ENCODE assay signal across 7 cellular contexts in genomic region chr15:52677593-52677992, GRCh38. TPM values are rescaled to one million over a fixed set of nuclear protein-coding genes. Genes with fewer than 3 reads are reported as not detected.
DNase-seq lines count a peak whose midpoint lies in the region; ATAC-seq and TF ChIP-seq lines count a peak whose summit lies in the region.

No MANE protein-coding gene starts in this region.

- no peak for ATAC-seq in right cardiac atrium

- WGBS in right cardiac atrium: 8% methylated on average over 2 of the region's 2 CpGs
- WGBS in stomach, 5 donors: 3 to 8% (median 6%) methylated on average over 2 of the region's 2 CpGs

- peak overlapping the region; percentile 99 for H3K27ac Mint-ChIP-seq in HFFc6

- H3K27me3 Mint-ChIP-seq in HFFc6 (ENCODE audit: insufficient read depth): peaks cover 3% of the 10 kb centered on the region; the same call in 1 of the 2 replicates

- H3K9me3 ChIP-seq in right cardiac atrium (ENCODE audit: control insufficient read depth, low read length) (no peaks in the 10 kb centered on the region), stomach (no peaks in the 10 kb centered on the region)

- peaks cover 19% of the 10 kb centered on the region for H3K36me3 Mint-ChIP-seq in HFFc6 (ENCODE audit: low read depth)

- H3K4me3 ChIP-seq in right cardiac atrium (ENCODE audit: low read length) (peak overlapping the region; percentile 82), stomach (peak overlapping the region; percentile 72 to 96 (median 88))

- intact Hi-C loops in right cardiac atrium (cut with DNase I) (no loop called here), stomach (cut with DNase I; ENCODE audit: low total_unique reads) (no loop called here)

- TF ChIP-seq EP300 in stomach (IDR thresholded peaks at IDR 0.05): no peak

- H3K4me1 Mint-ChIP-seq in HFFc6 (ENCODE audit: low read depth): peaks cover 48% of the 10 kb centered on the region

- DNase-seq in HFFc6 (no peak), SW480 (ENCODE audit: low spot score) (peak; percentile 36), right cardiac atrium (no peak), stomach (no peak), NCI-H1105 (lab: John Stamatoyannopoulos, UW) (no peak), EL (no peak)

- TF ChIP-seq POLR2A in GM18526 (IDR thresholded peaks at IDR 0.05; ENCODE audit: extremely low read depth, insufficient read length) (peak; percentile 6), stomach (IDR thresholded peaks at IDR 0.05) (no peak)

- no peaks in the 10 kb centered on the region for H3K9me3 Mint-ChIP-seq in HFFc6

- H3K27me3 ChIP-seq in right cardiac atrium (ENCODE audit: control insufficient read depth, insufficient read depth) (no peaks in the 10 kb centered on the region), stomach (no peaks in the 10 kb centered on the region)

- peak overlapping the region; percentile 100 for H3K4me3 Mint-ChIP-seq in HFFc6

- H3K27ac ChIP-seq in right cardiac atrium (ENCODE audit: low read length): peak overlapping the region; percentile 97
- H3K27ac ChIP-seq in stomach: peak overlapping the region; percentile 97 to 100 (median 98)

- H3K4me1 ChIP-seq in right cardiac atrium (ENCODE audit: control insufficient read depth, insufficient read depth, low read length): no peaks in the 10 kb centered on the region
- H3K4me1 ChIP-seq in stomach: peaks cover 34 to 65% (median 59%) of the 10 kb centered on the region in 4 donors

- peaks cover 9 to 35% (median 28%) of the 10 kb centered on the region in 4 donors for H3K36me3 ChIP-seq in stomach

- TF ChIP-seq CTCF in HFFc6 (IDR thresholded peaks at IDR 0.05) (no peak), stomach (IDR thresholded peaks at IDR 0.05) (no peak)

RNA-seq across cellular contexts. Expression of gene ATOSA, which starts 1.6 kb away (rescaled TPM):
- 10 to 100 TPM; 17.3 to 28.2 (median 22.0) TPM for total RNA-seq in HFFc6 (2021; fragmentation: NEBNext Ultra II Directional; extraction: Animal tissue kit (Norgen Biotek cat#: 25700))
- 10 to 100 TPM; 29.3 to 51.7 (median 33.1) TPM for total RNA-seq in right cardiac atrium
- polyA plus RNA-seq in right cardiac atrium: 38.1 TPM
- 100 to 1,000 TPM in 2 of 5 donors, 10 to 100 TPM in 3; 46.1 to 206 (median 93.5) TPM for total RNA-seq in stomach
- 10 to 100 TPM; 19.4 to 31.4 (median 23.7) TPM for polyA plus RNA-seq in stomach
